Comparison of ENCODE assay signal across 8 cellular contexts in genomic region chr14:77040309-77040994, GRCh38. TPM values are rescaled to one million over a fixed set of nuclear protein-coding genes. Genes with fewer than 3 reads are reported as not detected.
A peak's percentile ranks its signal among the peaks of the same experiment; 100 is the strongest.
DNase-seq lines count a peak whose midpoint lies in the region; TF ChIP-seq lines count a peak whose summit lies in the region.

No MANE protein-coding gene starts in this region.

- H3K27me3 ChIP-seq in SJSA1 (replicated peaks) = no peaks in the 10 kb centered on the region

- H3K27ac ChIP-seq in SJSA1 = peak overlapping the region; percentile 97

- H3K36me3 ChIP-seq in SJSA1 = no peaks in the 10 kb centered on the region

- H3K9me3 ChIP-seq in SJSA1 (replicated peaks) = no peaks in the 10 kb centered on the region

- DNase-seq in ELR (ENCODE audit: low read depth) (peak; percentile 95), HFF-Myc (ENCODE audit: extremely low read depth, low read depth) (peak; percentile 99), MV-4-11 (lab: John Stamatoyannopoulos, UW) (peak; percentile 100), SJSA1 (ENCODE audit: low read depth in 1 of 2, low spot score in 2 of 2) (peak; percentile 92 to 99), germinal center (ENCODE audit: low spot score) (peak; percentile 66), non-pigmented ciliary epithelial cell (ENCODE audit: low read depth) (peak; percentile 96), superior temporal gyrus (ENCODE audit: extremely low spot score) (peak; percentile 100)
- peak; percentile 91 for DNase-seq in activated naive CD4-positive, alpha-beta T cell treated with Interleukin-2 at 50 U/mL for 16 hours

- peak overlapping the region; percentile 28 for H3K4me3 ChIP-seq in HFF-Myc (replicated peaks; ENCODE audit: low read depth, low read length)
- peak overlapping the region; percentile 14 for H3K4me3 ChIP-seq in SJSA1

- peaks cover 87% of the 10 kb centered on the region for H3K4me1 ChIP-seq in SJSA1 (replicated peaks)

- TF ChIP-seq CTCF in HFF-Myc (IDR thresholded peaks at IDR 0.05; ENCODE audit: low read depth, low read length, missing control alignments) = no peak

RNA-seq across cellular contexts. Expression of gene IRF2BPL, which starts 11.9 kb away (rescaled TPM):
- 9.8 and 16.4 TPM in 2 replicates for total RNA-seq in SJSA1 (2014; rRNA removed; shearing (Covaris generic))

RNA-seq across cellular contexts. Expression of gene CIPC, which starts 57.6 kb away (rescaled TPM):
- total RNA-seq in SJSA1 (2014; rRNA removed; shearing (Covaris generic)) = 8.8 and 11.0 TPM in 2 replicates

Comparison
In these comparisons a context has a peak if more than half of its experiments do, and no peak if none do; other contexts are left out.
1. Peak in every context shown above with its lines: DNase-seq, H3K4me3 ChIP-seq and H3K27ac ChIP-seq.